Comparison of ENCODE assay signal across 16 cellular contexts in the genomic region with DNA sequence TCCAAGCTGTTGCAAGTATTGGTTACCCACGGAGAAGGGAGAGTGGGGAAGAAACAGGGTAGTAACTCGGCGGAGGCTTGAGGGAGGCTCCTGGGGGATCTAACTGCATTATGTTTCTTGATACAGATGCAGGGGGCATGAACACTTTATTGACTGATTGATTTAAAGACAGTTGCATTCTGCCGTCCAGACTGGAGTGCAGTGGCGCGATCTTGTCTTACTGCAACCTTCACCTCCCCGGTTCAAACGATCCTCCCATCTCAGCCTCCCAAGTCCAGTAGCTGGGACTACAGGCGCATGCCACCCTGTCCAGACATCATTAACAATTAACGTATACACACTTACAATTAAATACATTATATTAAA. TPM values are rescaled to one million over a fixed set of nuclear protein-coding genes. Genes with fewer than 3 reads are reported as not detected.
DNase-seq lines count a peak whose midpoint lies in the region; ATAC-seq, FAIRE-seq and TF ChIP-seq lines count a peak whose summit lies in the region.
"Had no signal": no experiment of that assay in that cellular context is flagged by ENCODE, and none has a peak within 500 bp of the region (broad histone marks: within the 10 kb centered on the region; RNA-seq: fewer than 3 reads in every experiment).

No MANE protein-coding gene starts in this region.

- in situ Hi-C loops in IMR-90 (cut with MboI; ENCODE audit: low sequenced_read_pairs), result no loop called here

- H3K4me1 ChIP-seq in IMR-90 (ENCODE audit: control insufficient read depth, insufficient read depth, low read length) (no peaks in the 10 kb centered on the region), neural progenitor cell (no peaks in the 10 kb centered on the region)
- H3K4me1 ChIP-seq in CD8-positive, alpha-beta memory T cell (ENCODE audit: insufficient read depth, low read length), result no peaks in the 10 kb centered on the region
- H3K4me1 ChIP-seq: left lung had no signal

- TF ChIP-seq RAD21 in IMR-90 (IDR thresholded peaks at IDR 0.05; ENCODE audit: low read length), result no peak

- dilution Hi-C loops in IMR-90 (cut with HindIII; ENCODE audit: low sequenced_read_pairs, unreplicated experiment), result no loop called here

- H2AK9ac ChIP-seq in IMR-90 (replicated peaks; ENCODE audit: low read depth, low read length, poor library complexity), result no peak overlapping the region

- H2AFZ ChIP-seq in IMR-90 (replicated peaks; ENCODE audit: low read length, poor library complexity), result peak overlapping the region; percentile 86
- peak overlapping the region; percentile 60 for H2AFZ ChIP-seq in neural progenitor cell (replicated peaks)

- H4K20me1 ChIP-seq in IMR-90 (ENCODE audit: insufficient read depth, low read length) (no peaks in the 10 kb centered on the region), neural progenitor cell (ENCODE audit: low read depth) (no peaks in the 10 kb centered on the region)

- no peaks in the 10 kb centered on the region for H3K27me3 ChIP-seq in IMR-90 (ENCODE audit: control insufficient read depth, insufficient read depth, low read length)
- no peaks in the 10 kb centered on the region for H3K27me3 ChIP-seq in neural progenitor cell
- no peaks in the 10 kb centered on the region for H3K27me3 ChIP-seq in CD8-positive, alpha-beta memory T cell (ENCODE audit: insufficient read depth, low read length, poor library complexity, severe bottlenecking)
- H3K27me3 ChIP-seq: MG63 had no signal

- H3K18ac ChIP-seq in IMR-90 (ENCODE audit: low read depth, low read length), result no peak overlapping the region

- intact Hi-C loops in IMR-90 (cut with micrococcal nuclease), result loop anchor here (2.0 kb wide), 1 partner anchor 49 kb away; a partner anchor contains a TSS

- peaks cover 4% of the 10 kb centered on the region for H3K27me3 Mint-ChIP-seq in neural progenitor cell (ENCODE audit: insufficient read depth, low read depth)
- H3K27me3 Mint-ChIP-seq in CD8-positive, alpha-beta memory T cell, result peaks cover 22 to 39% of the 10 kb centered on the region in 2 donors

- no peaks in the 10 kb centered on the region for H3F3A ChIP-seq in neural progenitor cell (ENCODE audit: low read depth)

- H2BK120ac ChIP-seq in IMR-90 (ENCODE audit: low read depth, low read length), result no peak overlapping the region

- H3K9me3 ChIP-seq in IMR-90 (ENCODE audit: control insufficient read depth, insufficient read depth, low read length) (no peaks in the 10 kb centered on the region), neural progenitor cell (ENCODE audit: low read depth) (no peaks in the 10 kb centered on the region)
- H3K9me3 ChIP-seq in CD8-positive, alpha-beta memory T cell (ENCODE audit: low read length), result no peaks in the 10 kb centered on the region
- H3K9me3 ChIP-seq: MG63, mucosa of descending colon had no signal

- H3K4me3 ChIP-seq in IMR-90 (ENCODE audit: insufficient read depth, low read depth, low read length) (no peak overlapping the region), neural progenitor cell (no peak overlapping the region)
- no peak overlapping the region for H3K4me3 ChIP-seq in CD8-positive, alpha-beta memory T cell (ENCODE audit: low read length)
- H3K4me3 ChIP-seq: left lung, MG63, mucosa of descending colon had no signal

- no peak overlapping the region for H3K4me3 Mint-ChIP-seq in neural progenitor cell
- no peak overlapping the region for H3K4me3 Mint-ChIP-seq in CD8-positive, alpha-beta memory T cell

- H3K4ac ChIP-seq in IMR-90 (ENCODE audit: low read depth, low read length), result no peak overlapping the region

- no peak for ATAC-seq in IMR-90 (ENCODE audit: low read depth)
- ATAC-seq: sciatic nerve had no signal

- H3K23ac ChIP-seq in IMR-90 (ENCODE audit: low read depth, low read length), result no peak overlapping the region

- H3K56ac ChIP-seq in IMR-90 (ENCODE audit: extremely low read depth, insufficient read depth, low read length), result no peak overlapping the region

- peak overlapping the region; percentile 36 for H3K27ac Mint-ChIP-seq in neural progenitor cell
- no peak overlapping the region for H3K27ac Mint-ChIP-seq in CD8-positive, alpha-beta memory T cell
- H3K27ac Mint-ChIP-seq: activated CD8-positive, alpha-beta memory T cell treated with anti-CD3 and anti-CD28 coated beads, Interleukin-2, amount 10 ng/mL, durations not matched to agents 7 days and 5 days had no signal

- TF ChIP-seq CTCF in C4-2B (conservative IDR thresholded peaks at IDR 0.05) (peak; percentile 67), IMR-90 (conservative IDR thresholded peaks at IDR 0.05; ENCODE audit: low read depth, low read length) (no peak), VCaP (conservative IDR thresholded peaks at IDR 0.05) (peak; percentile 23; the same call in 1 of the 2 replicates), neural progenitor cell (IDR thresholded peaks at IDR 0.05) (no peak), D721Med (IDR thresholded peaks at IDR 0.05; ENCODE audit: insufficient read depth, missing control alignments) (no peak)

- H3K4me1 Mint-ChIP-seq in neural progenitor cell, result peaks cover 4% of the 10 kb centered on the region
- H3K4me1 Mint-ChIP-seq in CD8-positive, alpha-beta memory T cell, result peaks cover 3 to 4% (median 3%) of the 10 kb centered on the region in 3 donors

- no peak overlapping the region for H4K91ac ChIP-seq in IMR-90 (ENCODE audit: insufficient read depth, low read depth, low read length)

- H4K5ac ChIP-seq in IMR-90 (ENCODE audit: low read depth, low read length), result no peak overlapping the region

- TF ChIP-seq POLR2A in IMR-90 (IDR thresholded peaks at IDR 0.05; ENCODE audit: low read depth, low read length), result no peak

- H2BK5ac ChIP-seq in IMR-90 (ENCODE audit: low read depth, low read length, poor library complexity, severe bottlenecking), result no peak overlapping the region

- CTCF ChIA-PET in IMR-90 (lab: Yijun Ruan, JAX), result interaction anchor here (0.6 to 1.5 kb wide), 4 partner anchors 28 to 1036 kb away, joined by 3 to 7 read pairs (median 4); no protein-coding TSS in a partner anchor
- CTCF ChIA-PET in CD8-positive, alpha-beta memory T cell (lab: Charles Lee), result interaction anchor here (1.0 to 1.3 kb wide), 2 partner anchors 17 to 777 kb away, joined by 3 read pairs; no protein-coding TSS in a partner anchor

- no peaks in the 10 kb centered on the region for H3K9me1 ChIP-seq in IMR-90 (ENCODE audit: insufficient read depth, low read length)

- H3K36me3 Mint-ChIP-seq in neural progenitor cell, result no peaks in the 10 kb centered on the region
- peaks cover 0 to 6% (median 2%) of the 10 kb centered on the region in 3 donors for H3K36me3 Mint-ChIP-seq in CD8-positive, alpha-beta memory T cell
- H3K36me3 Mint-ChIP-seq: activated CD8-positive, alpha-beta memory T cell treated with anti-CD3 and anti-CD28 coated beads, Interleukin-2, amount 10 ng/mL, durations not matched to agents 7 days and 5 days had no signal

- no peaks in the 10 kb centered on the region for H3K79me1 ChIP-seq in IMR-90 (ENCODE audit: low read depth in 1 of 2, low read length in 2 of 2)

- H4K8ac ChIP-seq in IMR-90 (ENCODE audit: low read depth in 2 of 2, low read length in 2 of 2), result no peak overlapping the region

- no peak overlapping the region for H2BK15ac ChIP-seq in IMR-90 (ENCODE audit: low read depth, low read length)

- FAIRE-seq in D721Med (lab: Jason Lieb, UNC), result no peak

- H3K9ac ChIP-seq in IMR-90 (ENCODE audit: low read depth, low read length) (no peak overlapping the region), neural progenitor cell (no peak overlapping the region)

- no CpG with 5 or more reads among the region's 10 CpGs for WGBS in IMR-90 (ENCODE audit: extremely low coverage in 2 of 2, insufficient read length in 1 of 2), 2 experiments

- no TSS peak for BruUV-seq in IMR-90 (replicated peaks; lab: Mats Ljungman, UMichigan)

- H2AK5ac ChIP-seq in IMR-90 (ENCODE audit: low read depth, low read length), result no peak overlapping the region

- no peaks in the 10 kb centered on the region for H3K36me3 ChIP-seq in IMR-90 (ENCODE audit: control insufficient read depth, insufficient read depth, low read length)
- H3K36me3 ChIP-seq in neural progenitor cell, result no peaks in the 10 kb centered on the region
- H3K36me3 ChIP-seq in CD8-positive, alpha-beta memory T cell (ENCODE audit: insufficient read depth, low read length), result no peaks in the 10 kb centered on the region
- H3K36me3 ChIP-seq: left lung, MG63 had no signal

- H3K14ac ChIP-seq in IMR-90 (replicated peaks; ENCODE audit: low read depth, low read length), result no peak overlapping the region

- peaks cover 3% of the 10 kb centered on the region for H3K9me3 Mint-ChIP-seq in neural progenitor cell
- peaks cover 2 to 6% (median 3%) of the 10 kb centered on the region in 5 donors for H3K9me3 Mint-ChIP-seq in CD8-positive, alpha-beta memory T cell

- H2BK20ac ChIP-seq in IMR-90 (ENCODE audit: low read depth, low read length), result no peak overlapping the region

- H3K79me2 ChIP-seq in neural progenitor cell (ENCODE audit: low read depth), result no peaks in the 10 kb centered on the region

- no peak overlapping the region for H3K27ac ChIP-seq in C4-2B
- H3K27ac ChIP-seq in IMR-90 (ENCODE audit: insufficient read depth, low read length), result no peak overlapping the region
- no peak overlapping the region for H3K27ac ChIP-seq in VCaP
- no peak overlapping the region for H3K27ac ChIP-seq in neural progenitor cell
- H3K27ac ChIP-seq in CD8-positive, alpha-beta memory T cell (ENCODE audit: low read depth, low read length), result no peak overlapping the region
- H3K27ac ChIP-seq: left lung had no signal

- POLR2A ChIA-PET in IMR-90 (lab: Charles Lee; ENCODE audit: unreplicated experiment), result no interaction called here
- POLR2A ChIA-PET in CD8-positive, alpha-beta memory T cell (lab: Charles Lee), result no interaction called here

- DNase-seq in IMR-90, result no peak
- no peak for DNase-seq in neural progenitor cell (ENCODE audit: low spot score)
- no peak for DNase-seq in activated CD8-positive, alpha-beta memory T cell treated with anti-CD3 and anti-CD28 coated beads, Interleukin-2, amount 50 U/mL, for 48 hours
- no peak for DNase-seq in D721Med (ENCODE audit: insufficient read length, low spot score)
- no peak for DNase-seq in Kasumi-1 (lab: John Stamatoyannopoulos, UW)
- no peak for DNase-seq in CD8-positive, alpha-beta memory T cell
- DNase-seq: T-helper 9 cell had no signal

- H3K4me2 ChIP-seq in IMR-90 (ENCODE audit: low read depth, low read length) (no peak overlapping the region), neural progenitor cell (no peak overlapping the region)

RNA-seq across cellular contexts. Expression of a gene that starts 15.1 kb away (rescaled TPM):
- total RNA-seq in IMR-90 (2012; rRNA removed) (0.54 TPM in 1 of 2 replicates, not detected in the other), neural progenitor cell (ENCODE audit: low replicate concordance) (1.8 and 3.8 TPM in 2 replicates)
- polyA plus RNA-seq in IMR-90 (2012; rRNA removed), result 0.39 and 0.60 TPM in 2 replicates
- 0.04 and 0.42 TPM in 2 replicates for polyA plus RNA-seq in IMR-90 (2012; cell fraction: cytosol; rRNA removed)
- 0.21 and 0.53 TPM in 2 replicates for polyA plus RNA-seq in IMR-90 (2012; cell fraction: nucleus; rRNA removed; ENCODE audit: low replicate concordance)
- not detected for total RNA-seq in CD8-positive, alpha-beta memory T cell
- not detected for polyA plus RNA-seq in CD8-positive, alpha-beta memory T cell
- total RNA-seq: activated CD8-positive, alpha-beta memory T cell treated with anti-CD3 and anti-CD28 coated beads, Interleukin-2, amount 10 ng/mL, durations not matched to agents 7 days and 5 days; NCI-H460; sciatic nerve; SK-MEL-5 had no signal

RNA-seq across cellular contexts. Expression of a gene that starts 26.7 kb away (rescaled TPM):
- not detected in 2 replicates for total RNA-seq in IMR-90 (2012; rRNA removed)
- polyA plus RNA-seq in IMR-90 (2012; rRNA removed), result not detected in 2 replicates
- polyA plus RNA-seq in IMR-90 (2012; cell fraction: cytosol; rRNA removed), result not detected in 2 replicates
- polyA plus RNA-seq in IMR-90 (2012; cell fraction: nucleus; rRNA removed; ENCODE audit: low replicate concordance), result not detected in 2 replicates
- total RNA-seq in neural progenitor cell (ENCODE audit: low replicate concordance), result 0.13 and 0.46 TPM in 2 replicates
- not detected for total RNA-seq in CD8-positive, alpha-beta memory T cell
- not detected for polyA plus RNA-seq in CD8-positive, alpha-beta memory T cell
- total RNA-seq: activated CD8-positive, alpha-beta memory T cell treated with anti-CD3 and anti-CD28 coated beads, Interleukin-2, amount 10 ng/mL, durations not matched to agents 7 days and 5 days; NCI-H460; SK-MEL-5 had no signal

RNA-seq across cellular contexts. Expression of a gene that starts 49.4 kb away (rescaled TPM):
- total RNA-seq in IMR-90 (2012; rRNA removed) (19.4 and 20.0 TPM in 2 replicates), neural progenitor cell (ENCODE audit: low replicate concordance) (93.5 and 105 TPM in 2 replicates)
- polyA plus RNA-seq in IMR-90 (2012; rRNA removed), result 59.0 and 67.8 TPM in 2 replicates
- 37.4 and 47.0 TPM in 2 replicates for polyA plus RNA-seq in IMR-90 (2012; cell fraction: cytosol; rRNA removed)
- 45.1 and 98.3 TPM in 2 replicates for polyA plus RNA-seq in IMR-90 (2012; cell fraction: nucleus; rRNA removed; ENCODE audit: low replicate concordance)
- 10 to 100 TPM; 48.3 to 49.7 TPM for total RNA-seq in CD8-positive, alpha-beta memory T cell
- polyA plus RNA-seq in CD8-positive, alpha-beta memory T cell, result 0.41 TPM

Comparison
In these comparisons a context has a peak if more than half of its experiments do, and no peak if none do; other contexts are left out.
1. CTCF ChIP-seq: peak in C4-2B (single experiment) and VCaP (single experiment); none in IMR-90 (single experiment), neural progenitor cell (single experiment) and D721Med (single experiment).